ENCODE assay signal across 10 cellular contexts in genomic region chr4:110623710-110624015, GRCh38. TPM values are rescaled to one million over a fixed set of nuclear protein-coding genes. Genes with fewer than 3 reads are reported as not detected.
DNase-seq lines count a peak whose midpoint lies in the region; ATAC-seq and TF ChIP-seq lines count a peak whose summit lies in the region.
"Had no signal": no experiment of that assay in that cellular context is flagged by ENCODE, and none has a peak within 500 bp of the region (broad histone marks: within the 10 kb centered on the region; RNA-seq: fewer than 3 reads in every experiment).

No MANE protein-coding gene starts in this region.

- H3K79me2 ChIP-seq in PC-9 (ENCODE audit: low read depth): no peaks in the 10 kb centered on the region
- H3K79me2 ChIP-seq: parathyroid adenoma had no signal

- H3K9me3 Mint-ChIP-seq in T-helper 1 cell treated with Interleukin-12 subunit alpha and Interleukin-12 subunit beta and Interleukin-4 antibody, amounts not matched to agents 30 μg/mL and 1 μg/mL, for 36 hours: peaks cover 19% of the 10 kb centered on the region
- no peaks in the 10 kb centered on the region for H3K9me3 Mint-ChIP-seq in progenitor cell of endocrine pancreas (ENCODE audit: low read depth)

- no peak for TF ChIP-seq CTCF in PC-9 (conservative IDR thresholded peaks at IDR 0.05)
- no peak for TF ChIP-seq CTCF in fibroblast of mammary gland (conservative IDR thresholded peaks at IDR 0.05; ENCODE audit: control insufficient read depth, insufficient read depth, low read depth, low read length)
- no peak for TF ChIP-seq CTCF in progenitor cell of endocrine pancreas (IDR thresholded peaks at IDR 0.05; ENCODE audit: unreplicated experiment)
- TF ChIP-seq CTCF in lower lobe of right lung (IDR thresholded peaks at IDR 0.05): no peak

- BruUV-seq in PC-9 (replicated peaks; lab: Mats Ljungman, UMichigan): no TSS peak

- no peak overlapping the region for H3K4me3 Mint-ChIP-seq in T-helper 1 cell treated with Interleukin-12 subunit alpha and Interleukin-12 subunit beta and Interleukin-4 antibody, amounts not matched to agents 30 μg/mL and 1 μg/mL, for 36 hours
- peak overlapping the region; percentile 17 for H3K4me3 Mint-ChIP-seq in progenitor cell of endocrine pancreas (ENCODE audit: low read depth)

- intact Hi-C loops in PC-9 (cut with micrococcal nuclease; ENCODE audit: unreplicated experiment) (loop anchor here (10.0 kb wide), 1 partner anchor 1411 kb away; no protein-coding TSS in a partner anchor), lower lobe of right lung (cut with DNase I) (no loop called here)

- CTCF ChIA-PET in PC-9 (lab: Charles Lee): interaction anchor here (0.6 kb wide), 2 partner anchors 38 to 1021 kb away, joined by 3 read pairs; no protein-coding TSS in a partner anchor

- H3K27ac ChIP-seq in PC-9: no peak overlapping the region
- no peak overlapping the region for H3K27ac ChIP-seq in lower lobe of right lung
- H3K27ac ChIP-seq: parathyroid adenoma had no signal

- POLR2A ChIA-PET in PC-9 (lab: Charles Lee; ENCODE audit: unreplicated experiment): no interaction called here

- H3K9me3 ChIP-seq in PC-9 (ENCODE audit: insufficient read depth, low read depth) (no peaks in the 10 kb centered on the region), lower lobe of right lung (no peaks in the 10 kb centered on the region)

- DNase-seq in T-helper 1 cell: no peak
- no peak for DNase-seq in PC-9
- DNase-seq in fibroblast of mammary gland (ENCODE audit: low read depth): no peak
- DNase-seq in progenitor cell of endocrine pancreas (ENCODE audit: low spot score, unreplicated experiment): no peak
- no peak for DNase-seq in islet precursor cell
- DNase-seq in lower lobe of right lung: no peak
- DNase-seq: DMS79 treated with DMSO at 0.1 percent for 48 hours had no signal

- peak overlapping the region; percentile 87 for H2AFZ ChIP-seq in PC-9
- H2AFZ ChIP-seq: parathyroid adenoma had no signal

- H3K4me2 ChIP-seq in PC-9: peak overlapping the region; percentile 84

- peaks cover 10% of the 10 kb centered on the region for H3K4me1 Mint-ChIP-seq in T-helper 1 cell treated with Interleukin-12 subunit alpha and Interleukin-12 subunit beta and Interleukin-4 antibody, amounts not matched to agents 30 μg/mL and 1 μg/mL, for 36 hours (ENCODE audit: low read depth)
- peaks cover 11% of the 10 kb centered on the region for H3K4me1 Mint-ChIP-seq in progenitor cell of endocrine pancreas (ENCODE audit: low read depth)

- no peaks in the 10 kb centered on the region for H3K4me1 ChIP-seq in PC-9 (replicated peaks; ENCODE audit: insufficient read depth)
- H3K4me1 ChIP-seq in lower lobe of right lung: peaks cover 28% of the 10 kb centered on the region
- H3K4me1 ChIP-seq: parathyroid adenoma had no signal

- no peaks in the 10 kb centered on the region for H3K9me2 ChIP-seq in PC-9 (ENCODE audit: insufficient read depth)

- H3K36me3 Mint-ChIP-seq in T-helper 1 cell treated with Interleukin-12 subunit alpha and Interleukin-12 subunit beta and Interleukin-4 antibody, amounts not matched to agents 30 μg/mL and 1 μg/mL, for 36 hours (ENCODE audit: low read depth): peaks cover 2% of the 10 kb centered on the region
- no peaks in the 10 kb centered on the region for H3K36me3 Mint-ChIP-seq in progenitor cell of endocrine pancreas (ENCODE audit: insufficient read depth)

- H3K4me3 ChIP-seq in PC-9 (peak overlapping the region; percentile 59), fibroblast of mammary gland (ENCODE audit: control insufficient read depth, low read depth, low read length) (peak overlapping the region; percentile 68), lower lobe of right lung (no peak overlapping the region)

- H3K27me3 ChIP-seq in PC-9 (ENCODE audit: insufficient read depth, low read depth): no peaks in the 10 kb centered on the region
- peaks cover 99% of the 10 kb centered on the region for H3K27me3 ChIP-seq in lower lobe of right lung (ENCODE audit: low read depth)

- no peaks in the 10 kb centered on the region for H3F3A ChIP-seq in PC-9 (ENCODE audit: insufficient read depth, low read depth)

- peaks cover 99% of the 10 kb centered on the region for H3K27me3 Mint-ChIP-seq in T-helper 1 cell treated with Interleukin-12 subunit alpha and Interleukin-12 subunit beta and Interleukin-4 antibody, amounts not matched to agents 30 μg/mL and 1 μg/mL, for 36 hours (ENCODE audit: low read depth)
- peaks cover 100% of the 10 kb centered on the region for H3K27me3 Mint-ChIP-seq in progenitor cell of endocrine pancreas

- peak overlapping the region; percentile 36 for H3K27ac Mint-ChIP-seq in T-helper 1 cell treated with Interleukin-12 subunit alpha and Interleukin-12 subunit beta and Interleukin-4 antibody, amounts not matched to agents 30 μg/mL and 1 μg/mL, for 36 hours
- no peak overlapping the region for H3K27ac Mint-ChIP-seq in progenitor cell of endocrine pancreas

- no peaks in the 10 kb centered on the region for H4K20me1 ChIP-seq in PC-9 (ENCODE audit: insufficient read depth)

- H3K36me3 ChIP-seq in PC-9 (ENCODE audit: low read depth) (no peaks in the 10 kb centered on the region), lower lobe of right lung (no peaks in the 10 kb centered on the region)

- ATAC-seq in GM19328 (IDR thresholded peaks at IDR 0.05; ENCODE audit: unreplicated experiment) (no peak), lower lobe of right lung (no peak)

RNA-seq across cellular contexts. Expression of gene PITX2, which starts 0.8 kb away (rescaled TPM):
- 0.48 and 1.6 TPM in 2 replicates for total RNA-seq in PC-9 (2021)
- 5.3 and 7.4 TPM in 2 replicates for total RNA-seq in progenitor cell of endocrine pancreas
- not detected for total RNA-seq in lower lobe of right lung
